Comparison of ENCODE assay signal across 10 cellular contexts in genomic region chr19:32677657-32678056, GRCh38. TPM values are rescaled to one million over a fixed set of nuclear protein-coding genes. Genes with fewer than 3 reads are reported as not detected.
A peak's percentile ranks its signal among the peaks of the same experiment; 100 is the strongest.
DNase-seq lines count a peak whose midpoint lies in the region; ATAC-seq and TF ChIP-seq lines count a peak whose summit lies in the region.
"Had no signal": no experiment of that assay in that cellular context is flagged by ENCODE, and none has a peak within 500 bp of the region (broad histone marks: within the 10 kb centered on the region; RNA-seq: fewer than 3 reads in every experiment).

No MANE protein-coding gene starts in this region.

- TF ChIP-seq POLR2A in GM18505 (IDR thresholded peaks at IDR 0.05; ENCODE audit: borderline replicate concordance, extremely low read depth, insufficient read depth, insufficient read length) (no peak), uterus (IDR thresholded peaks at IDR 0.05) (no peak)

- peak overlapping the region; percentile 34 for H3K4me2 ChIP-seq in skeletal muscle satellite cell (ENCODE audit: low read length)

- H3K9ac ChIP-seq in skeletal muscle satellite cell (ENCODE audit: low read depth, low read length) = no peak overlapping the region

- no peak overlapping the region for H3K27ac Mint-ChIP-seq in activated naive CD4-positive, alpha-beta T cell treated with anti-CD3 and anti-CD28 coated beads, Interleukin-2, amount 10 ng/mL, durations not matched to agents 7 days and 5 days
- H3K27ac Mint-ChIP-seq: stimulated activated naive CD8-positive, alpha-beta T cell treated with anti-CD3 and anti-CD28 coated beads, Interleukin-15, Interleukin-2, amounts not matched to agents 100 ng/mL and 50 ng/mL, for 24 hours had no signal

- no peak for ATAC-seq in GM18505 (IDR thresholded peaks at IDR 0.05; ENCODE audit: unreplicated experiment)
- ATAC-seq: esophagus mucosa had no signal

- H3K4me1 ChIP-seq in right atrium auricular region (peaks cover 0 to 32% of the 10 kb centered on the region in 2 donors), skeletal muscle satellite cell (ENCODE audit: control insufficient read depth, insufficient read depth, low read length) (peaks cover 24% of the 10 kb centered on the region), uterus (peaks cover 0 to 3% of the 10 kb centered on the region in 2 donors)

- peak overlapping the region; percentile 65 for H3K4me3 Mint-ChIP-seq in activated naive CD4-positive, alpha-beta T cell treated with anti-CD3 and anti-CD28 coated beads, Interleukin-2, amount 10 ng/mL, durations not matched to agents 7 days and 5 days

- H3K4me1 Mint-ChIP-seq in activated naive CD4-positive, alpha-beta T cell treated with anti-CD3 and anti-CD28 coated beads, Interleukin-2, amount 10 ng/mL, durations not matched to agents 7 days and 5 days = peaks cover 25% of the 10 kb centered on the region

- H3K4me3 ChIP-seq in right atrium auricular region = peak overlapping the region; percentile 3 to 86
- H3K4me3 ChIP-seq in skeletal muscle satellite cell (ENCODE audit: low read length) = no peak overlapping the region
- no peak overlapping the region for H3K4me3 ChIP-seq in uterus

- no peak for DNase-seq in activated naive CD4-positive, alpha-beta T cell treated with anti-CD3 and anti-CD28 coated beads, Interleukin-2, amount 10 ng/mL, durations not matched to agents 7 days and 5 days
- no peak for DNase-seq in activated naive CD4-positive, alpha-beta T cell (lab: John Stamatoyannopoulos, UW)
- peak; percentile 16 for DNase-seq in OCI-M1 (lab: John Stamatoyannopoulos, UW)
- DNase-seq in right atrium auricular region (ENCODE audit: low spot score) = no peak
- no peak for DNase-seq in uterus
- no peak for DNase-seq in activated CD4-positive, alpha-beta T cell treated with anti-CD3 and anti-CD28 coated beads for 1 hour

- H3K27ac ChIP-seq in right atrium auricular region = peak overlapping the region; percentile 91 to 92
- H3K27ac ChIP-seq in uterus = no peak overlapping the region

- H3K27me3 Mint-ChIP-seq in activated naive CD4-positive, alpha-beta T cell treated with anti-CD3 and anti-CD28 coated beads, Interleukin-2, amount 10 ng/mL, durations not matched to agents 7 days and 5 days = peaks cover 75% of the 10 kb centered on the region

- H3K27me3 ChIP-seq in right atrium auricular region = no peaks in the 10 kb centered on the region
- peaks cover 26% of the 10 kb centered on the region for H3K27me3 ChIP-seq in skeletal muscle satellite cell (ENCODE audit: control insufficient read depth, insufficient read depth, low read length)
- H3K27me3 ChIP-seq in uterus = peaks cover 0 to 13% of the 10 kb centered on the region in 2 donors

- intact Hi-C loops in uterus (cut with DNase I; ENCODE audit: low total_unique reads) = no loop called here

- peak in 1 of 2 donors; percentile 17 for TF ChIP-seq CTCF in right atrium auricular region (IDR thresholded peaks at IDR 0.05)
- TF ChIP-seq CTCF in uterus (IDR thresholded peaks at IDR 0.05) = no peak

- H3K36me3 ChIP-seq in right atrium auricular region = no peaks in the 10 kb centered on the region
- H3K36me3 ChIP-seq in skeletal muscle satellite cell (ENCODE audit: insufficient read depth, low read length) = no peaks in the 10 kb centered on the region
- no peaks in the 10 kb centered on the region for H3K36me3 ChIP-seq in uterus

- H3K9me3 ChIP-seq in right atrium auricular region (no peaks in the 10 kb centered on the region), skeletal muscle satellite cell (replicated peaks; ENCODE audit: low read length) (no peaks in the 10 kb centered on the region), uterus (no peaks in the 10 kb centered on the region)

- peaks cover 2% of the 10 kb centered on the region for H3K36me3 Mint-ChIP-seq in activated naive CD4-positive, alpha-beta T cell treated with anti-CD3 and anti-CD28 coated beads, Interleukin-2, amount 10 ng/mL, durations not matched to agents 7 days and 5 days

- CTCF ChIA-PET in activated naive CD4-positive, alpha-beta T cell treated with anti-CD3 and anti-CD28 coated beads, Interleukin-2, amount 10 ng/mL, durations not matched to agents 7 days and 5 days (lab: Charles Lee) = no interaction called here

- H3K9me3 Mint-ChIP-seq in activated naive CD4-positive, alpha-beta T cell treated with anti-CD3 and anti-CD28 coated beads, Interleukin-2, amount 10 ng/mL, durations not matched to agents 7 days and 5 days = no peaks in the 10 kb centered on the region
- H3K9me3 Mint-ChIP-seq: stimulated activated naive CD8-positive, alpha-beta T cell treated with anti-CD3 and anti-CD28 coated beads, Interleukin-15, Interleukin-2, amounts not matched to agents 100 ng/mL and 50 ng/mL, for 24 hours had no signal

RNA-seq across cellular contexts. Expression of gene RGS9BP, which starts 2.0 kb away (rescaled TPM):
- total RNA-seq in right atrium auricular region (10 to 100 TPM in 1 of 2 donors, 1 to 10 TPM in 1; 2.5 to 15.3 TPM), uterus (under 1 TPM in 2 of 4 donors, not detected in 2; 0.29 to 0.62 TPM)
- 0.22 and 0.25 TPM in 2 replicates for total RNA-seq in skeletal muscle satellite cell (2012; rRNA removed)

RNA-seq across cellular contexts. Expression of gene ANKRD27, which starts 2.7 kb away (rescaled TPM):
- total RNA-seq in right atrium auricular region (10 to 100 TPM; 18.8 to 22.4 TPM), uterus (10 to 100 TPM in 3 of 4 donors, 1 to 10 TPM in 1; 1.8 to 36.2 (median 22.7) TPM)
- total RNA-seq in skeletal muscle satellite cell (2012; rRNA removed) = 36.2 and 40.2 TPM in 2 replicates

RNA-seq across cellular contexts. Expression of gene NUDT19, which starts 14.0 kb away (rescaled TPM):
- total RNA-seq in right atrium auricular region (10 to 100 TPM in 1 of 2 donors, 1 to 10 TPM in 1; 9.1 to 18.0 TPM), uterus (1 to 10 TPM in 3 of 4 donors, not detected in 1; 1.3 to 8.4 (median 5.9) TPM)
- total RNA-seq in skeletal muscle satellite cell (2012; rRNA removed) = 9.6 and 12.2 TPM in 2 replicates

RNA-seq across cellular contexts. Expression of gene TDRD12, which starts 41.9 kb away (rescaled TPM):
- under 1 TPM; 0.28 to 0.96 TPM for total RNA-seq in right atrium auricular region
- 0.22 and 0.25 TPM in 2 replicates for total RNA-seq in skeletal muscle satellite cell (2012; rRNA removed)
- total RNA-seq in uterus = 1 to 10 TPM in 2 of 4 donors, not detected in 2; 2.0 to 5.7 TPM

Comparison
In these comparisons a context has a peak if more than half of its experiments do, and no peak if none do; other contexts are left out.
1. H3K27ac ChIP-seq: peak in right atrium auricular region (2 of 2); none in uterus (0 of 2).
2. H3K4me3 ChIP-seq: peak in right atrium auricular region (2 of 2); none in skeletal muscle satellite cell (single experiment) and uterus (0 of 2).